In the genomic region with DNA sequence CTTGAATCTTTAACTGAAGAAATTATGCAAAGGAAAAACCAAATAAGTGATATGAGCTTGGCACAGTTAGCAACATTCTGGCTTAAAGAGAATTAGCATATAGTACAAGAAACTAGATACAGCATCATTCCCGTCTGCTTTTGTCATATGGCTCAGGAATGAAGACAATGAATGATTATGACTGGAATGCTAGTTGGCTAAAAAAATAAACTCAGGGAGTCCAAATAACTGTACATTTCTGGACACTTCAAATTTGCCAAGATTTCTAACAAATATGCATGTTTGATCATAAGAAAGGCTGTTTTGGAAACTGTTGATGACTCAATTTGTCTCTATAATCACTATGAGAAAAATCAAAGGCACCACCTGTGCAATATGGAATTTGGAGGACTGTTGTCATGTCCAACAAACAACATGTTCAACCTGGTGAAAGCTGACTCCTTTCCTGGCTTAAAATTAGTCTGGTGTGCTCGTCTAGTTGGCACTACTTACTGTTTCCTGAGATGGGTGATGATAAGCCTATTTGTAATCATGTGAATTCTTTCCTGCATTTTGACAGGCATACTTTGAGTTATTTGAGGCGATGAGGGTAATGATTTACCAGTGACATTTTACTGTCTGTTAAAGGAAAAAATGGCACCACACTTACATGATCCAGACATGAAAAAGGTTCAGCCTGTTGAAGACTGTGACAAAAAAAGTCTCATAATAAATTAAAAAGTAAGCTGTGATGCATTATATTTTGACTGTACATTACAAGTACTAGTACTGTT, we compare ENCODE assay signal across 24 cellular contexts.
DNase-seq lines count a peak whose midpoint lies in the region; ATAC-seq lines count a peak whose summit lies in the region.
"Had no signal": no experiment of that assay in that cellular context is flagged by ENCODE, and none has a peak within 500 bp of the region (broad histone marks: within the 10 kb centered on the region; RNA-seq: fewer than 3 reads in every experiment).

No MANE protein-coding gene starts in this region.

- H3K27me3 ChIP-seq in MG63 (no peaks in the 10 kb centered on the region), mesenchymal stem cell (ENCODE audit: control insufficient read depth in 1 of 2, insufficient read depth in 1 of 2, low read length in 2 of 2) (no peaks in the 10 kb centered on the region)
- H3K27me3 ChIP-seq: ascending aorta, transverse colon had no signal

- H3K36me3 ChIP-seq in MG63 (no peaks in the 10 kb centered on the region), mesenchymal stem cell (ENCODE audit: control insufficient read depth in 1 of 2, insufficient read depth in 2 of 2, low read depth in 1 of 2, low read length in 2 of 2) (no peaks in the 10 kb centered on the region)
- H3K36me3 ChIP-seq: ascending aorta, transverse colon had no signal

- H4K8ac ChIP-seq in mesenchymal stem cell (ENCODE audit: low read length): no peak overlapping the region

- peak; percentile 67 for DNase-seq in G401 (ENCODE audit: low spot score)
- DNase-seq in MG63: peak; percentile 22
- DNase-seq in dedifferentiated amniotic fluid mesenchymal stem cell (ENCODE audit: extremely low spot score): peak; percentile 74
- no peak for DNase-seq in mesenchymal stem cell
- DNase-seq in GM19240 (ENCODE audit: insufficient read length, low spot score): no peak
- no peak for DNase-seq in T-helper 2 cell
- DNase-seq: activated CD4-positive, alpha-beta T cell treated with anti-CD3 and anti-CD28 coated beads, Interleukin-2, amount 50 U/mL, for 48 hours; activated CD4-positive, CD25-positive, alpha-beta regulatory T cell; activated CD8-positive, alpha-beta memory T cell treated with anti-CD3 and anti-CD28 coated beads, Interleukin-2, amount 50 U/mL, for 4 hours; CD4-positive, alpha-beta memory T cell; DMS 273 treated with DMSO at 0.1 percent for 48 hours; glutamatergic neuron; KBM-7; NCI-H1436 treated with DMSO at 0.1 percent for 48 hours; NCI-H2171; NCI-H526 treated with DMSO at 0.1 percent for 48 hours; OCI-M1; SW 1271; transverse colon had no signal

- H2BK15ac ChIP-seq in mesenchymal stem cell (ENCODE audit: low read depth, poor library complexity, severe bottlenecking): no peak overlapping the region

- H3K4me3 ChIP-seq in MG63 (no peak overlapping the region), mesenchymal stem cell (ENCODE audit: insufficient read depth in 1 of 2, low read depth in 1 of 2, low read length in 2 of 2) (no peak overlapping the region)
- H3K4me3 ChIP-seq: ascending aorta, lung, transverse colon had no signal

- ATAC-seq in GM18517 (IDR thresholded peaks at IDR 0.05; ENCODE audit: unreplicated experiment) (no peak), HG03139 (IDR thresholded peaks at IDR 0.05; ENCODE audit: unreplicated experiment) (no peak)
- ATAC-seq: esophagus mucosa had no signal

- WGBS in mesenchymal stem cell: 45% methylated on average over 2 of the region's 3 CpGs

- H3K79me1 ChIP-seq in mesenchymal stem cell (replicated peaks; ENCODE audit: low read length, poor library complexity, severe bottlenecking): no peaks in the 10 kb centered on the region

- H2AK5ac ChIP-seq in mesenchymal stem cell (ENCODE audit: low read length, severe bottlenecking): no peak overlapping the region

- no peak overlapping the region for H4K91ac ChIP-seq in mesenchymal stem cell (ENCODE audit: low read length)

- in situ Hi-C loops in G401 (cut with HindIII; ENCODE audit: low sequenced_read_pairs): no loop called here

- H2BK120ac ChIP-seq in mesenchymal stem cell (ENCODE audit: low read depth, low read length): no peak overlapping the region

- H3K18ac ChIP-seq in mesenchymal stem cell (ENCODE audit: low read depth in 1 of 2, low read length in 2 of 2): no peak overlapping the region

- H3K9ac ChIP-seq in mesenchymal stem cell (ENCODE audit: low read length): no peak overlapping the region

- H3K4ac ChIP-seq in mesenchymal stem cell (ENCODE audit: low read depth in 1 of 2, low read length in 2 of 2): no peak overlapping the region

- H3K9me3 ChIP-seq in MG63 (no peaks in the 10 kb centered on the region), mesenchymal stem cell (ENCODE audit: control insufficient read depth, low read length) (no peaks in the 10 kb centered on the region)
- H3K9me3 ChIP-seq: ascending aorta, transverse colon had no signal

- no peak overlapping the region for H2AFZ ChIP-seq in mesenchymal stem cell (ENCODE audit: low read depth, low read length)

- no peak overlapping the region for H3K4me2 ChIP-seq in mesenchymal stem cell (ENCODE audit: low read length, poor library complexity, severe bottlenecking)

- H2BK12ac ChIP-seq in mesenchymal stem cell (ENCODE audit: low read length in 2 of 2): no peak overlapping the region

- H2BK5ac ChIP-seq in mesenchymal stem cell (ENCODE audit: low read depth, low read length, poor library complexity, severe bottlenecking): no peak overlapping the region

- H3K4me1 ChIP-seq in mesenchymal stem cell (ENCODE audit: control insufficient read depth, insufficient read depth, low read depth, low read length): no peaks in the 10 kb centered on the region
- H3K4me1 ChIP-seq: ascending aorta, transverse colon had no signal

- H3K27ac ChIP-seq in mesenchymal stem cell (ENCODE audit: low read length, poor library complexity, severe bottlenecking): peak overlapping the region; percentile 29
- H3K27ac ChIP-seq: ascending aorta, transverse colon had no signal

- no peak overlapping the region for H3K23ac ChIP-seq in mesenchymal stem cell (ENCODE audit: low read length in 2 of 2)

- H3K14ac ChIP-seq in mesenchymal stem cell (ENCODE audit: low read length in 2 of 2): no peak overlapping the region

Comparison
In these comparisons a context has a peak if more than half of its experiments do, and no peak if none do; other contexts are left out.
1. DNase-seq: peak in G401 (single experiment), MG63 (single experiment) and dedifferentiated amniotic fluid mesenchymal stem cell (single experiment); none in mesenchymal stem cell (single experiment), GM19240 (single experiment) and T-helper 2 cell (0 of 5).